Comparison of ENCODE assay signal across 8 cellular contexts in genomic region chr1:36463404-36463772, GRCh38. TPM values are rescaled to one million over a fixed set of nuclear protein-coding genes. Genes with fewer than 3 reads are reported as not detected.
A peak's percentile ranks its signal among the peaks of the same experiment; 100 is the strongest.
DNase-seq lines count a peak whose midpoint lies in the region; ATAC-seq and TF ChIP-seq lines count a peak whose summit lies in the region.

No MANE protein-coding gene starts in this region.

- H3K4me2 ChIP-seq in DND-41 (ENCODE audit: insufficient read depth, low read length) (peak overlapping the region; percentile 99), OCI-LY7 (ENCODE audit: low read length) (peak overlapping the region; percentile 70)

- H3K9me3 ChIP-seq in DND-41 (ENCODE audit: insufficient read depth, low read length, severe bottlenecking) (no peaks in the 10 kb centered on the region), OCI-LY7 (ENCODE audit: low read length) (no peaks in the 10 kb centered on the region), esophagus muscularis mucosa (no peaks in the 10 kb centered on the region)

- DNase-seq in DND-41 = no peak
- DNase-seq in OCI-LY7 (ENCODE audit: low spot score) = peak; percentile 8
- DNase-seq in esophagus muscularis mucosa (ENCODE audit: extremely low spot score) = no peak
- no peak for DNase-seq in osteocyte (ENCODE audit: extremely low spot score, unreplicated experiment)
- DNase-seq in DMS153 treated with DMSO at 0.1 percent for 48 hours (lab: John Stamatoyannopoulos, UW; ENCODE audit: unreplicated experiment) = no peak
- DNase-seq in T1000 (lab: John Stamatoyannopoulos, UW) = no peak
- DNase-seq in cerebellar cortex (ENCODE audit: low spot score) = no peak

- H3K4me1 Mint-ChIP-seq in osteocyte (ENCODE audit: unreplicated experiment) = peaks cover 25% of the 10 kb centered on the region

- H3K9me3 Mint-ChIP-seq in osteocyte (ENCODE audit: unreplicated experiment) = no peaks in the 10 kb centered on the region

- ATAC-seq in DND-41 (ENCODE audit: insufficient read depth, low read depth) (no peak), GM18502 (IDR thresholded peaks at IDR 0.05; ENCODE audit: poor library complexity, unreplicated experiment) (no peak)

- peak overlapping the region; percentile 95 for H2AFZ ChIP-seq in DND-41 (ENCODE audit: low read depth, low read length)
- peak overlapping the region; percentile 77; the same call in 1 of the 2 replicates for H2AFZ ChIP-seq in OCI-LY7 (ENCODE audit: low read length)

- peak overlapping the region; percentile 99 for H3K4me3 Mint-ChIP-seq in osteocyte (ENCODE audit: unreplicated experiment)

- TF ChIP-seq POLR2A in esophagus muscularis mucosa (IDR thresholded peaks at IDR 0.05; ENCODE audit: low read depth) = no peak

- no peaks in the 10 kb centered on the region for H3K9me2 ChIP-seq in OCI-LY7 (ENCODE audit: insufficient read depth, low read length)

- peak overlapping the region; percentile 97 to 98; a peak in 3 of 4 replicates for H3K4me3 ChIP-seq in DND-41 (ENCODE audit: low read depth in 1 of 2, low read length in 2 of 2)
- peak overlapping the region; percentile 100 for H3K4me3 ChIP-seq in OCI-LY7 (ENCODE audit: low read depth, low read length, poor library complexity, severe bottlenecking)
- H3K4me3 ChIP-seq in esophagus muscularis mucosa = peak overlapping the region; percentile 70 to 79 (median 75)

- H3K36me3 ChIP-seq in DND-41 (ENCODE audit: insufficient read depth, low read length) (peaks cover 44% of the 10 kb centered on the region), OCI-LY7 (ENCODE audit: insufficient read depth, low read length) (peaks cover 41% of the 10 kb centered on the region), esophagus muscularis mucosa (peaks cover 17 to 40% (median 37%) of the 10 kb centered on the region in 4 donors)

- H3K36me3 Mint-ChIP-seq in osteocyte (ENCODE audit: unreplicated experiment) = peaks cover 19% of the 10 kb centered on the region

- H3K4me1 ChIP-seq in DND-41 (ENCODE audit: insufficient read depth, low read length) = peaks cover 57% of the 10 kb centered on the region
- peaks cover 27% of the 10 kb centered on the region for H3K4me1 ChIP-seq in OCI-LY7 (ENCODE audit: insufficient read depth, low read length, poor library complexity, severe bottlenecking)
- H3K4me1 ChIP-seq in esophagus muscularis mucosa = peaks cover 13 to 29% (median 24%) of the 10 kb centered on the region in 4 donors

- peak overlapping the region; percentile 93 for H3K27ac ChIP-seq in DND-41 (ENCODE audit: low read length)
- H3K27ac ChIP-seq in OCI-LY7 (ENCODE audit: low read depth, low read length, poor library complexity, severe bottlenecking) = peak overlapping the region; percentile 60
- peak overlapping the region in 3 of 4 donors; percentile 86 to 95 (median 93) for H3K27ac ChIP-seq in esophagus muscularis mucosa (replicated peaks in 1 of 4)

- H4K20me1 ChIP-seq in DND-41 (ENCODE audit: insufficient read depth, low read length) (0 out of 2 replicates have a peak, but pooled peaks cover 4% of the 10 kb centered on the region), OCI-LY7 (ENCODE audit: insufficient read depth, low read length) (no peaks in the 10 kb centered on the region)

- TF ChIP-seq CTCF in DND-41 (IDR thresholded peaks at IDR 0.05; ENCODE audit: borderline replicate concordance, extremely low read depth, low read length, poor library complexity, severe bottlenecking) (no peak), OCI-LY7 (conservative IDR thresholded peaks at IDR 0.05; ENCODE audit: low read length) (no peak), esophagus muscularis mucosa (IDR thresholded peaks at IDR 0.05) (no peak), osteocyte (IDR thresholded peaks at IDR 0.05) (no peak)

- 80% methylated on average over 1 of the region's 5 CpGs for WGBS in esophagus muscularis mucosa

- BruUV-seq in OCI-LY7 (replicated peaks; lab: Mats Ljungman, UMichigan) = no TSS peak

- POLR2A ChIA-PET in OCI-LY7 (lab: Charles Lee) = no interaction called here

- no peaks in the 10 kb centered on the region for H3K27me3 ChIP-seq in DND-41 (ENCODE audit: insufficient read depth, low read length, poor library complexity)
- no peaks in the 10 kb centered on the region for H3K27me3 ChIP-seq in esophagus muscularis mucosa

- intact Hi-C loops in OCI-LY7 (cut with micrococcal nuclease; ENCODE audit: unreplicated experiment) = no loop called here
- intact Hi-C loops in esophagus muscularis mucosa (cut with DNase I) = no loop called here

- no peak for TF ChIP-seq EP300 in esophagus muscularis mucosa (IDR thresholded peaks at IDR 0.05)

- CTCF ChIA-PET in OCI-LY7 (lab: Charles Lee; ENCODE audit: unreplicated experiment) = no interaction called here

- H3K9ac ChIP-seq in DND-41 (ENCODE audit: low read depth, low read length) = peak overlapping the region; percentile 86

- H3K27me3 Mint-ChIP-seq in osteocyte (ENCODE audit: unreplicated experiment) = no peaks in the 10 kb centered on the region

- H3K79me2 ChIP-seq in DND-41 (ENCODE audit: insufficient read depth, low read length) (peaks cover 25% of the 10 kb centered on the region), OCI-LY7 (ENCODE audit: insufficient read depth, low read depth, low read length) (peaks cover 25% of the 10 kb centered on the region)

- peak overlapping the region; percentile 98 for H3K27ac Mint-ChIP-seq in osteocyte (ENCODE audit: unreplicated experiment)

RNA-seq across cellular contexts. Expression of gene MRPS15, which starts 0.8 kb away (rescaled TPM):
- total RNA-seq in OCI-LY7 (2014; rRNA removed; shearing (Covaris generic)) = 112 and 114 TPM in 2 replicates
- 116 and 119 TPM in 2 replicates for total RNA-seq in OCI-LY7 (2022)
- 100 to 1,000 TPM in 1 of 4 donors, 10 to 100 TPM in 3; 64.8 to 109 (median 86.8) TPM for total RNA-seq in esophagus muscularis mucosa
- 59.0 and 64.4 TPM in 2 replicates for total RNA-seq in osteocyte

RNA-seq across cellular contexts. Expression of gene OSCP1, which starts 13.1 kb away (rescaled TPM):
- 0.82 and 1.4 TPM in 2 replicates for total RNA-seq in OCI-LY7 (2014; rRNA removed; shearing (Covaris generic))
- total RNA-seq in OCI-LY7 (2022) = 2.0 and 3.5 TPM in 2 replicates
- total RNA-seq in esophagus muscularis mucosa = 10 to 100 TPM in 2 of 4 donors, 1 to 10 TPM in 2; 8.2 to 10.8 (median 9.6) TPM
- 5.0 and 7.1 TPM in 2 replicates for total RNA-seq in osteocyte

RNA-seq across cellular contexts. Expression of gene CSF3R, which starts 19.3 kb away (rescaled TPM):
- not detected in 2 replicates for total RNA-seq in OCI-LY7 (2014; rRNA removed; shearing (Covaris generic))
- not detected in 2 replicates for total RNA-seq in OCI-LY7 (2022)
- total RNA-seq in esophagus muscularis mucosa = 10 to 100 TPM in 1 of 4 donors, 1 to 10 TPM in 3; 5.9 to 32.5 (median 7.4) TPM
- not detected in 2 replicates for total RNA-seq in osteocyte
